Comparison of ENCODE assay signal across 22 cellular contexts in genomic region chr10:33279276-33279675, GRCh38. TPM values are rescaled to one million over a fixed set of nuclear protein-coding genes. Genes with fewer than 3 reads are reported as not detected.
DNase-seq lines count a peak whose midpoint lies in the region; ATAC-seq, FAIRE-seq and TF ChIP-seq lines count a peak whose summit lies in the region.
"Had no signal": no experiment of that assay in that cellular context is flagged by ENCODE, and none has a peak within 500 bp of the region (broad histone marks: within the 10 kb centered on the region; RNA-seq: fewer than 3 reads in every experiment).

No MANE protein-coding gene starts in this region.

- H3K79me2 ChIP-seq in GM23248 (ENCODE audit: insufficient read depth) (peaks cover 99% of the 10 kb centered on the region), astrocyte (ENCODE audit: insufficient read depth, low read length) (peaks cover 91% of the 10 kb centered on the region), mesendoderm (ENCODE audit: control insufficient read depth, insufficient read depth, low read length) (no peaks in the 10 kb centered on the region)

- FAIRE-seq in A549 (lab: Jason Lieb, UNC) (no peak), astrocyte (lab: Jason Lieb, UNC) (no peak)
- FAIRE-seq: urothelium cell line had no signal

- peaks cover 62% of the 10 kb centered on the region for H3F3A ChIP-seq in GM23248 (ENCODE audit: insufficient read depth)

- no peak overlapping the region for H4K5ac ChIP-seq in mesendoderm (ENCODE audit: low read length)

- no peak overlapping the region for H2BK5ac ChIP-seq in mesendoderm (ENCODE audit: low read length)

- H3K4ac ChIP-seq in mesendoderm (ENCODE audit: low read depth, low read length), result no peak overlapping the region

- POLR2A ChIA-PET in A549 (lab: Yijun Ruan, JAX), result no interaction called here

- WGBS in A549 (ENCODE audit: missing lambda C conversion rate), result 86% methylated on average over 5 of the region's 5 CpGs
- 68 to 71% methylated on average over 5 of the region's 5 CpGs for WGBS in GM23248 (ENCODE audit: low coverage in 1 of 2, low lambda C conversion rate in 2 of 2, missing lambda C conversion rate in 2 of 2), 2 experiments
- no CpG with 5 or more reads among the region's 5 CpGs for WGBS in mesendoderm (ENCODE audit: extremely low coverage, insufficient coverage, low lambda C conversion rate)

- in situ Hi-C loops in GM23248 (cut with MboI), result no loop called here

- H3K4me3 Mint-ChIP-seq in astrocyte (ENCODE audit: unreplicated experiment), result no peak overlapping the region
- no peak overlapping the region for H3K4me3 Mint-ChIP-seq in activated CD8-positive, alpha-beta memory T cell treated with anti-CD3 and anti-CD28 coated beads, Interleukin-2, amount 10 ng/mL, durations not matched to agents 7 days and 5 days
- H3K4me3 Mint-ChIP-seq: CD14-positive monocyte had no signal

- no peak overlapping the region for H2BK120ac ChIP-seq in mesendoderm (ENCODE audit: low read depth, low read length)

- CTCF ChIA-PET in A549 (lab: Yijun Ruan, JAX), result interaction anchor here (1.9 kb wide), 1 partner anchor 25 kb away, joined by 4 read pairs; no protein-coding TSS in a partner anchor
- CTCF ChIA-PET in activated CD8-positive, alpha-beta memory T cell treated with anti-CD3 and anti-CD28 coated beads, Interleukin-2, amount 10 ng/mL, durations not matched to agents 7 days and 5 days (lab: Charles Lee), result interaction anchor here (1.2 kb wide), 1 partner anchor 10 kb away, joined by 3 read pairs; no protein-coding TSS in a partner anchor

- no peak for TF ChIP-seq POLR2A in A549 (IDR thresholded peaks at IDR 0.05; ENCODE audit: low read length)

- H3K9ac ChIP-seq in GM23248, result peak overlapping the region; percentile 47
- H3K9ac ChIP-seq in astrocyte (ENCODE audit: low read length), result no peak overlapping the region
- no peak overlapping the region for H3K9ac ChIP-seq in mesendoderm (ENCODE audit: low read length)

- ATAC-seq in A549, result peak in 1 of 2 experiments; percentile 9; a peak in 1 of 6 replicates
- ATAC-seq in activated CD8-positive, alpha-beta memory T cell treated with anti-CD3 and anti-CD28 coated beads, Interleukin-2, amount 10 ng/mL, durations not matched to agents 7 days and 5 days, result no peak
- ATAC-seq: left lobe of liver had no signal

- peak overlapping the region; percentile 78 to 92 for H3K27ac ChIP-seq in A549
- H3K27ac ChIP-seq in GM23248, result peak overlapping the region; percentile 74
- H3K27ac ChIP-seq in astrocyte (ENCODE audit: low read depth, low read length), result no peak overlapping the region
- no peak overlapping the region for H3K27ac ChIP-seq in mesendoderm (ENCODE audit: low read depth, low read length)
- H3K27ac ChIP-seq: adrenal gland, WERI-Rb-1 had no signal

- H3K79me1 ChIP-seq in mesendoderm (ENCODE audit: low read length), result no peaks in the 10 kb centered on the region

- peak overlapping the region; percentile 0; the same call in 1 of the 3 replicates for H3K4me2 ChIP-seq in A549
- peak overlapping the region; percentile 19 for H3K4me2 ChIP-seq in GM23248 (ENCODE audit: unreplicated experiment)
- no peak overlapping the region for H3K4me2 ChIP-seq in astrocyte (ENCODE audit: low read length)
- no peak overlapping the region for H3K4me2 ChIP-seq in mesendoderm (ENCODE audit: low read length)

- H3K9me3 Mint-ChIP-seq in astrocyte (ENCODE audit: unreplicated experiment), result no peaks in the 10 kb centered on the region
- H3K9me3 Mint-ChIP-seq in activated CD8-positive, alpha-beta memory T cell treated with anti-CD3 and anti-CD28 coated beads, Interleukin-2, amount 10 ng/mL, durations not matched to agents 7 days and 5 days (ENCODE audit: low read depth), result no peaks in the 10 kb centered on the region

- TF ChIP-seq EP300 in A549 (IDR thresholded peaks at IDR 0.05), result no peak

- H3K36me3 ChIP-seq in GM23248 (ENCODE audit: low read depth) (0 out of 2 replicates have a peak, but pooled peaks cover 6% of the 10 kb centered on the region), astrocyte (ENCODE audit: insufficient read depth, low read length) (peaks cover 8% of the 10 kb centered on the region), mesendoderm (ENCODE audit: control insufficient read depth, insufficient read depth, low read length) (no peaks in the 10 kb centered on the region)
- H3K36me3 ChIP-seq: adrenal gland, WERI-Rb-1 had no signal

- no peak overlapping the region for H3K23ac ChIP-seq in mesendoderm (ENCODE audit: low read length)

- no peaks in the 10 kb centered on the region for H3K27me3 Mint-ChIP-seq in astrocyte (ENCODE audit: low read depth, unreplicated experiment)
- peaks cover 28% of the 10 kb centered on the region for H3K27me3 Mint-ChIP-seq in activated CD8-positive, alpha-beta memory T cell treated with anti-CD3 and anti-CD28 coated beads, Interleukin-2, amount 10 ng/mL, durations not matched to agents 7 days and 5 days

- no peak for TF ChIP-seq RAD21 in A549 (conservative IDR thresholded peaks at IDR 0.05 in 1 of 2, IDR thresholded peaks at IDR 0.05 in 1 of 2)

- H3K9me2 ChIP-seq in GM23248 (ENCODE audit: insufficient read depth), result no peaks in the 10 kb centered on the region

- H3K4me3 ChIP-seq in A549 (no peak overlapping the region), GM23248 (no peak overlapping the region), astrocyte (ENCODE audit: insufficient read depth, low read depth, low read length) (no peak overlapping the region), mesendoderm (ENCODE audit: low read length) (no peak overlapping the region)
- H3K4me3 ChIP-seq: adrenal gland had no signal

- no peak overlapping the region for H4K8ac ChIP-seq in mesendoderm (ENCODE audit: low read depth, low read length)

- no peaks in the 10 kb centered on the region for H3K27me3 ChIP-seq in GM23248 (replicated peaks; ENCODE audit: insufficient read depth)
- H3K27me3 ChIP-seq in astrocyte (ENCODE audit: insufficient read depth, low read length), result no peaks in the 10 kb centered on the region
- H3K27me3 ChIP-seq in mesendoderm (ENCODE audit: insufficient read depth, low read length, poor library complexity), result no peaks in the 10 kb centered on the region
- H3K27me3 ChIP-seq: adrenal gland had no signal

- H3K18ac ChIP-seq in mesendoderm (ENCODE audit: low read length), result no peak overlapping the region

- no peak overlapping the region for H2BK15ac ChIP-seq in mesendoderm (replicated peaks; ENCODE audit: low read depth)

- no peak overlapping the region for H2AK5ac ChIP-seq in mesendoderm (ENCODE audit: low read length)

- H3K4me1 Mint-ChIP-seq in astrocyte (ENCODE audit: low read depth, unreplicated experiment), result peaks cover 11% of the 10 kb centered on the region
- no peaks in the 10 kb centered on the region for H3K4me1 Mint-ChIP-seq in activated CD8-positive, alpha-beta memory T cell treated with anti-CD3 and anti-CD28 coated beads, Interleukin-2, amount 10 ng/mL, durations not matched to agents 7 days and 5 days
- H3K4me1 Mint-ChIP-seq: CD14-positive monocyte had no signal

- no peaks in the 10 kb centered on the region for H3K9me3 ChIP-seq in A549
- H3K9me3 ChIP-seq in GM23248 (ENCODE audit: low read depth), result no peaks in the 10 kb centered on the region
- no peaks in the 10 kb centered on the region for H3K9me3 ChIP-seq in astrocyte (ENCODE audit: insufficient read depth, low read depth, low read length)
- H3K9me3 ChIP-seq: adrenal gland had no signal

- peaks cover 6% of the 10 kb centered on the region for H3K36me3 Mint-ChIP-seq in astrocyte (ENCODE audit: low read depth, unreplicated experiment)
- H3K36me3 Mint-ChIP-seq in activated CD8-positive, alpha-beta memory T cell treated with anti-CD3 and anti-CD28 coated beads, Interleukin-2, amount 10 ng/mL, durations not matched to agents 7 days and 5 days, result no peaks in the 10 kb centered on the region
- H3K36me3 Mint-ChIP-seq: CD14-positive monocyte had no signal

- no peak for TF ChIP-seq CTCF in A549 (IDR thresholded peaks at IDR 0.05)
- no peak for TF ChIP-seq CTCF in astrocyte (IDR thresholded peaks at IDR 0.05; ENCODE audit: insufficient read depth, low read depth, low read length)

- no peak overlapping the region for H3K56ac ChIP-seq in mesendoderm (ENCODE audit: low read length)

- H2AFZ ChIP-seq in GM23248 (no peak overlapping the region), astrocyte (ENCODE audit: low read depth, low read length) (no peak overlapping the region)

- DNase-seq in A549 (ENCODE audit: low read depth in 1 of 2, low spot score in 1 of 2) (no peak), GM23248 (peak; percentile 69), astrocyte (ENCODE audit: low read depth) (peak; percentile 63), mesendoderm (peak; percentile 33), NCI-H345 treated with DMSO at 0.1 percent for 48 hours (lab: John Stamatoyannopoulos, UW; ENCODE audit: unreplicated experiment) (no peak), occipital lobe (lab: John Stamatoyannopoulos, UW) (no peak), NCI-H69 (lab: John Stamatoyannopoulos, UW) (no peak)
- no peak for DNase-seq in activated CD8-positive, alpha-beta memory T cell treated with anti-CD3 and anti-CD28 coated beads, Interleukin-2, amount 10 ng/mL, durations not matched to agents 7 days and 5 days
- DNase-seq: activated CD4-positive, alpha-beta T cell treated with anti-CD3 and anti-CD28 coated beads, Interleukin-2, amount 50 U/mL, for 48 hours; activated gamma-delta T cell treated with Interleukin-2 at 50 U/mL for 16 hours; adrenal gland; caudate nucleus; dermis blood vessel endothelial cell; glutamatergic neuron; MM.1S; NCI-H1436; NCI-H526; stimulated activated CD4-positive, alpha-beta T cell treated with anti-CD3 and anti-CD28 coated beads, Interleukin-12 subunit alpha, Interleukin-12 subunit beta, amount 100 ng/mL, for 4 hours; WERI-Rb-1 had no signal

- no peak overlapping the region for H3K27ac Mint-ChIP-seq in astrocyte (ENCODE audit: unreplicated experiment)
- H3K27ac Mint-ChIP-seq in activated CD8-positive, alpha-beta memory T cell treated with anti-CD3 and anti-CD28 coated beads, Interleukin-2, amount 10 ng/mL, durations not matched to agents 7 days and 5 days, result no peak overlapping the region
- H3K27ac Mint-ChIP-seq: CD14-positive monocyte had no signal

- peaks cover 73% of the 10 kb centered on the region for H3K4me1 ChIP-seq in A549
- peaks cover 50% of the 10 kb centered on the region for H3K4me1 ChIP-seq in GM23248 (ENCODE audit: insufficient read depth)
- peaks cover 18% of the 10 kb centered on the region for H3K4me1 ChIP-seq in astrocyte (ENCODE audit: insufficient read depth, low read length)
- peaks cover 2% of the 10 kb centered on the region for H3K4me1 ChIP-seq in mesendoderm (ENCODE audit: control insufficient read depth, low read depth, low read length)

- H4K20me1 ChIP-seq in GM23248 (ENCODE audit: insufficient read depth) (no peaks in the 10 kb centered on the region), astrocyte (ENCODE audit: insufficient read depth, low read length) (peaks cover 14% of the 10 kb centered on the region)

RNA-seq across cellular contexts. Expression of gene NRP1, which starts 55.2 kb away (rescaled TPM):
- polyA plus RNA-seq in A549 (2011; rRNA removed) (208 and 259 TPM in 2 replicates), A549 (2017; fragmentation: RNase III; extraction: RNeasy Plus Mini Kit Qiagen cat#74134 plus additional on column Dnase treatment) (115 to 147 TPM (median 121 TPM) in 3 replicates), GM23248 (2016; fragmentation: Nextera tagmentation; extraction: Ambion mirVana) (175 and 184 TPM in 2 replicates)
- polyA plus RNA-seq in A549 (2012; cell fraction: cytosol; rRNA removed), result 44.4 and 49.6 TPM in 2 replicates
- polyA plus RNA-seq in A549 (2012; cell fraction: nucleus; rRNA removed), result 76.6 and 106 TPM in 2 replicates
- 264 and 271 TPM in 2 replicates for polyA minus RNA-seq in A549 (2011; rRNA and poly(A)+ RNA removed)
- total RNA-seq in GM23248 (2014; rRNA removed; shearing (Covaris generic)), result 134 and 152 TPM in 2 replicates
- total RNA-seq in astrocyte (59.4 and 73.5 TPM in 2 replicates), occipital lobe (91.9 TPM)
- 2.4 TPM for polyA plus RNA-seq in mesendoderm (2013, experiment 1 of 2)
- polyA plus RNA-seq in mesendoderm (2013, experiment 2 of 2), result 2.0 TPM
- 1 to 10 TPM in 1 of 2 experiments, under 1 TPM in 1; 0.55 to 2.0 TPM for total RNA-seq in activated CD8-positive, alpha-beta memory T cell treated with anti-CD3 and anti-CD28 coated beads, Interleukin-2, amount 10 ng/mL, durations not matched to agents 7 days and 5 days

Comparison
In these comparisons a context has a peak if more than half of its experiments do, and no peak if none do; other contexts are left out.
1. DNase-seq: peak in GM23248 (single experiment), astrocyte (single experiment) and mesendoderm (single experiment); none in A549 (0 of 2), NCI-H345 treated with DMSO at 0.1 percent for 48 hours (single experiment), occipital lobe (single experiment), activated CD8-positive, alpha-beta memory T cell treated with anti-CD3 and anti-CD28 coated beads, Interleukin-2, amount 10 ng/mL, durations not matched to agents 7 days and 5 days (single experiment) and NCI-H69 (single experiment).
2. H3K27ac ChIP-seq: peak in A549 (2 of 2) and GM23248 (single experiment); none in astrocyte (single experiment) and mesendoderm (single experiment).
3. H3K4me2 ChIP-seq: peak in A549 (single experiment) and GM23248 (single experiment); none in astrocyte (single experiment) and mesendoderm (single experiment).
4. RNA of gene NRP1, which starts 55.2 kb away (total RNA-seq): 134 to 152 TPM in GM23248, 91.9 TPM in occipital lobe (single experiment) and 59.4 to 73.5 TPM in astrocyte; 0.55 to 2.0 TPM in activated CD8-positive, alpha-beta memory T cell treated with anti-CD3 and anti-CD28 coated beads, Interleukin-2, amount 10 ng/mL, durations not matched to agents 7 days and 5 days; every median in the first group is over 10 times any median in the second.